Comparison of ENCODE assay signal across 25 cellular contexts in the genomic region with DNA sequence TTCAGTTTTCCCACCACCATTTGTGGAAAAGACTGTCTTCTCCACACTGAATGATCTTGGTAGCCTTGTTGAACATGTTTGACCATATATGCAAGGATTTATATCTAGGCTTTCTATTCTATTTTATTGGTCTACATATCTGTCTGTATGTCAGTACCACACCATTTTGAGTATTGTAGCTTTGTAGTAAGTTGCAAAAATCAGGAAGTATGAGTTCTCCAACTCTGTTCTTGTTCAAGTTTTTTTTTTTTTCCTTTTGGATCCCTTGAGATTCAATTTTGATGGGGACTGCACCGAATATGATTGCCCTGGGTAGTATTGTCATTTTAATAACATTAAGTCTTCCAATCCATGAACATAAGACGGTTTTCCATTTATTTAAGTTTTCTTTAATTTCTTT.
"Had no signal": no experiment of that assay in that cellular context is flagged by ENCODE, and none has a peak within 500 bp of the region (broad histone marks: within the 10 kb centered on the region; RNA-seq: fewer than 3 reads in every experiment).

No MANE protein-coding gene starts in this region.

- H3K27me3 Mint-ChIP-seq: IgD-negative memory B cell had no signal

- H3K4me1 Mint-ChIP-seq: IgD-negative memory B cell had no signal

- FAIRE-seq: HTR-8/SVneo, RCC 7860 had no signal

- H3K27ac ChIP-seq: HL-60, SJSA1, SK-N-MC had no signal

- H3K4me1 ChIP-seq: SJSA1 had no signal

- H3K4me3 ChIP-seq: SJSA1, SK-N-MC had no signal

- H3K36me3 ChIP-seq: SJSA1 had no signal

- DNase-seq: KBM-7, MV-4-11, NCI-H1048, NCI-H1105 treated with DMSO at 0.1 percent for 48 hours, NCI-H1417 treated with DMSO at 0.1 percent for 48 hours, NCI-H146, NCI-H1694 treated with DMSO at 0.1 percent for 48 hours, NCI-H2029, NCI-H2081 treated with DMSO at 0.1 percent for 48 hours, NCI-H2171, NCI-H226, NCI-H446, NCI-H510A, NCI-H524 treated with DMSO at 0.1 percent for 48 hours, NCI-H69, NCI-H774, Right ventricle myocardium superior, RPMI8226, SIG-M5 had no signal

- H3K27me3 ChIP-seq: SJSA1 had no signal

- H3K27ac Mint-ChIP-seq: IgD-negative memory B cell had no signal
